ENCODE assay signal across 8 cellular contexts in genomic region chr21:45075606-45076244, GRCh38. TPM values are rescaled to one million over a fixed set of nuclear protein-coding genes. Genes with fewer than 3 reads are reported as not detected.
DNase-seq lines count a peak whose midpoint lies in the region; ATAC-seq and TF ChIP-seq lines count a peak whose summit lies in the region.

No MANE protein-coding gene starts in this region.

- CTCF ChIA-PET in naive thymus-derived CD4-positive, alpha-beta T cell (lab: Charles Lee): interaction anchor here (0.7 to 3.2 kb wide), 7 partner anchors 8 to 131 kb away, joined by 3 to 10 read pairs (median 3); no protein-coding TSS in a partner anchor

- H2AFZ ChIP-seq in KMS-11 (ENCODE audit: low read depth): no peak overlapping the region

- H3K4me2 ChIP-seq in KMS-11: peak overlapping the region; percentile 77

- peaks cover 15% of the 10 kb centered on the region for H3K79me2 ChIP-seq in KMS-11 (ENCODE audit: insufficient read depth, low read depth)

- DNase-seq in BE2C (no peak), choroid plexus epithelial cell (ENCODE audit: low read depth) (peak; percentile 40), SW480 (ENCODE audit: low spot score) (no peak), NCI-H1417 (lab: John Stamatoyannopoulos, UW) (no peak), NCI-H2196 treated with DMSO at 0.1 percent for 48 hours (lab: John Stamatoyannopoulos, UW; ENCODE audit: unreplicated experiment) (no peak), SHP77 (lab: John Stamatoyannopoulos, UW) (no peak)
- DNase-seq in naive thymus-derived CD4-positive, alpha-beta T cell: no peak

- H4K20me1 ChIP-seq in KMS-11 (ENCODE audit: insufficient read depth): no peaks in the 10 kb centered on the region

- no peak overlapping the region for H3K27ac ChIP-seq in KMS-11
- peak overlapping the region; percentile 71 for H3K27ac ChIP-seq in naive thymus-derived CD4-positive, alpha-beta T cell (ENCODE audit: low read depth, low read length)

- peak overlapping the region; percentile 68 for H3K4me3 ChIP-seq in BE2C (ENCODE audit: low read depth, low read length)
- H3K4me3 ChIP-seq in KMS-11 (IDR thresholded peaks at IDR 0.05; ENCODE audit: insufficient read depth, low read depth, low read length): no peak overlapping the region
- H3K4me3 ChIP-seq in choroid plexus epithelial cell (ENCODE audit: low read depth, low read length): peak overlapping the region; percentile 85
- peak overlapping the region; percentile 63 for H3K4me3 ChIP-seq in naive thymus-derived CD4-positive, alpha-beta T cell (ENCODE audit: low read length)

- H3K27ac Mint-ChIP-seq in naive thymus-derived CD4-positive, alpha-beta T cell: peak overlapping the region; percentile 86 to 98 (median 93)

- H3K36me3 ChIP-seq in BE2C: no peaks in the 10 kb centered on the region
- H3K36me3 ChIP-seq in KMS-11 (ENCODE audit: insufficient read depth): no peaks in the 10 kb centered on the region
- H3K36me3 ChIP-seq in naive thymus-derived CD4-positive, alpha-beta T cell (ENCODE audit: control insufficient read depth in 2 of 3, insufficient read depth in 3 of 3, low read length in 3 of 3): no peaks in the 10 kb centered on the region

- H3K27me3 ChIP-seq in BE2C: no peaks in the 10 kb centered on the region
- H3K27me3 ChIP-seq in KMS-11 (ENCODE audit: insufficient read depth, low read depth): no peaks in the 10 kb centered on the region
- no peaks in the 10 kb centered on the region for H3K27me3 ChIP-seq in naive thymus-derived CD4-positive, alpha-beta T cell (ENCODE audit: control insufficient read depth in 2 of 2, insufficient read depth in 2 of 2, low read length in 2 of 2)

- H3K9me3 ChIP-seq in BE2C: no peaks in the 10 kb centered on the region
- no peaks in the 10 kb centered on the region for H3K9me3 ChIP-seq in naive thymus-derived CD4-positive, alpha-beta T cell (ENCODE audit: control insufficient read depth in 2 of 3, low read length in 3 of 3)

- peaks cover 43 to 60% (median 56%) of the 10 kb centered on the region in 7 donors for H3K4me1 Mint-ChIP-seq in naive thymus-derived CD4-positive, alpha-beta T cell

- no peak overlapping the region for H3K9ac ChIP-seq in KMS-11

- no peak for ATAC-seq in naive thymus-derived CD4-positive, alpha-beta T cell

- H3K36me3 Mint-ChIP-seq in naive thymus-derived CD4-positive, alpha-beta T cell: peaks cover 0 to 5% (median 0%) of the 10 kb centered on the region in 5 donors

- POLR2A ChIA-PET in naive thymus-derived CD4-positive, alpha-beta T cell (lab: Charles Lee): interaction anchor here (0.7 to 1.9 kb wide), 5 partner anchors 8 to 202 kb away, joined by 3 to 7 read pairs (median 5); partner anchors contain the start of gene PTTG1IP

- H3K4me1 ChIP-seq in BE2C: peaks cover 4% of the 10 kb centered on the region; the same call in 1 of the 2 replicates
- peaks cover 26% of the 10 kb centered on the region for H3K4me1 ChIP-seq in KMS-11 (ENCODE audit: low read depth, poor library complexity, severe bottlenecking)
- H3K4me1 ChIP-seq in naive thymus-derived CD4-positive, alpha-beta T cell (ENCODE audit: control insufficient read depth in 2 of 2, insufficient read depth in 2 of 2, low read length in 2 of 2): peaks cover 46 to 49% of the 10 kb centered on the region in 2 donors

- TF ChIP-seq CTCF in BE2C (IDR thresholded peaks at IDR 0.05; ENCODE audit: low read depth, low read length): no peak
- TF ChIP-seq CTCF in KMS-11 (conservative IDR thresholded peaks at IDR 0.05; ENCODE audit: low read depth, low read length): no peak
- TF ChIP-seq CTCF in choroid plexus epithelial cell (conservative IDR thresholded peaks at IDR 0.05; ENCODE audit: low read depth, low read length): no peak

- H3K27me3 Mint-ChIP-seq in naive thymus-derived CD4-positive, alpha-beta T cell: no peaks in the 10 kb centered on the region

- no peaks in the 10 kb centered on the region for H3K9me3 Mint-ChIP-seq in naive thymus-derived CD4-positive, alpha-beta T cell

- peak overlapping the region; percentile 88 to 99 (median 92) for H3K4me3 Mint-ChIP-seq in naive thymus-derived CD4-positive, alpha-beta T cell

- intact Hi-C loops in naive thymus-derived CD4-positive, alpha-beta T cell (cut with micrococcal nuclease): loop anchor here (1.0 to 5.0 kb wide), 8 partner anchors 33 to 274 kb away; partner anchors contain the start of genes POFUT2 (in 1 of the 2), PTTG1IP (in 1 of the 2), SLX9 (in 1 of the 2) and SUMO3 (in 1 of the 2)

RNA-seq across cellular contexts. Expression of gene ADARB1, which starts 1.3 kb away (rescaled TPM):
- 18.3 TPM for polyA plus RNA-seq in BE2C (2012; ENCODE audit: insufficient read depth, insufficient read length, low read depth)
- total RNA-seq in naive thymus-derived CD4-positive, alpha-beta T cell: 10 to 100 TPM; 35.7 to 52.2 (median 38.9) TPM
- polyA plus RNA-seq in naive thymus-derived CD4-positive, alpha-beta T cell: 10 to 100 TPM in 1 of 2 donors, 1 to 10 TPM in 1; 6.2 to 11.7 TPM
